In genomic region chr6:3377536-3378397, GRCh38 we compare ENCODE assay signal across 1 cellular context.
A peak's percentile ranks its signal among the peaks of the same experiment; 100 is the strongest.
TF ChIP-seq lines count a peak whose summit lies in the region.

No MANE protein-coding gene starts in this region.

TF ChIP-seq in HepG2, 621 proteins besides CTCF, POLR2A, EP300 and RAD21 (continued from another document and continues in another):
- TF ChIP-seq HNF4G (IDR thresholded peaks at IDR 0.05; ENCODE audit: borderline replicate concordance, low read depth, low read length) (peak; percentile 82), HNF4G (CRISPR knock-in tag; IDR thresholded peaks at IDR 0.05; ENCODE audit: borderline replicate concordance, low read depth) (peak; percentile 47; the same call in 1 of the 2 replicates), NFE2L2 (IDR thresholded peaks at IDR 0.05; ENCODE audit: low read length) (0 out of 2 replicates have a peak, but pooled peaks have one; percentile 33), ISX (CRISPR knock-in tag; conservative IDR thresholded peaks at IDR 0.05) (no peak), FOSL2 (CRISPR knock-in tag; IDR thresholded peaks at IDR 0.05) (no peak), NKX3-1 (CRISPR knock-in tag; IDR thresholded peaks at IDR 0.05) (no peak), FOXJ3 (CRISPR knock-in tag; IDR thresholded peaks at IDR 0.05; ENCODE audit: borderline replicate concordance) (no peak), SKIL (CRISPR knock-in tag; IDR thresholded peaks at IDR 0.05; ENCODE audit: borderline replicate concordance) (0 out of 2 replicates have a peak, but pooled peaks have one; percentile 31), ZMYM2 (CRISPR knock-in tag; IDR thresholded peaks at IDR 0.05) (no peak), CENPX (CRISPR knock-in tag; IDR thresholded peaks at IDR 0.05) (no peak), ATF7-NPFF (CRISPR knock-in tag; IDR thresholded peaks at IDR 0.05; ENCODE audit: low read depth) (no peak), REL (CRISPR knock-in tag; conservative IDR thresholded peaks at IDR 0.05) (no peak), AFF4 (CRISPR knock-in tag; IDR thresholded peaks at IDR 0.05) (0 out of 2 replicates have a peak, but pooled peaks have one; percentile 41), HMGXB3 (CRISPR knock-in tag; IDR thresholded peaks at IDR 0.05; ENCODE audit: borderline replicate concordance) (peak; percentile 64; the same call in 1 of the 2 replicates), ARHGAP35 (CRISPR knock-in tag; IDR thresholded peaks at IDR 0.05; ENCODE audit: borderline replicate concordance) (0 out of 2 replicates have a peak, but pooled peaks have one; percentile 20), ETV6 (CRISPR knock-in tag; conservative IDR thresholded peaks at IDR 0.05) (no peak), GLMP (CRISPR knock-in tag; IDR thresholded peaks at IDR 0.05; ENCODE audit: borderline replicate concordance) (no peak), HMG20B (CRISPR knock-in tag; conservative IDR thresholded peaks at IDR 0.05) (no peak), SRSF4 (IDR thresholded peaks at IDR 0.05; ENCODE audit: low read depth, low read length, poor library complexity, severe bottlenecking) (no peak), TAF1 (CRISPR knock-in tag; IDR thresholded peaks at IDR 0.05) (no peak), ESRRA (CRISPR knock-in tag; IDR thresholded peaks at IDR 0.05; ENCODE audit: low read depth) (peak; percentile 54; the same call in 1 of the 2 replicates), ZFYVE20 (CRISPR knock-in tag; IDR thresholded peaks at IDR 0.05; ENCODE audit: borderline replicate concordance, low read depth) (no peak), HOXA3 (CRISPR knock-in tag; IDR thresholded peaks at IDR 0.05) (peak; percentile 79; the same call in 1 of the 2 replicates), GMEB2 (CRISPR knock-in tag; IDR thresholded peaks at IDR 0.05; ENCODE audit: low read depth) (no peak), ARID3A (IDR thresholded peaks at IDR 0.05; ENCODE audit: low read depth, low read length) (no peak), ATF4 (CRISPR knock-in tag; IDR thresholded peaks at IDR 0.05) (no peak), FOSL1 (CRISPR knock-in tag; IDR thresholded peaks at IDR 0.05; ENCODE audit: borderline replicate concordance) (no peak), ISL2 (CRISPR knock-in tag; IDR thresholded peaks at IDR 0.05) (no peak), ARID5B (CRISPR knock-in tag; IDR thresholded peaks at IDR 0.05) (peak; percentile 69), ZNF382 (CRISPR knock-in tag; IDR thresholded peaks at IDR 0.05; ENCODE audit: borderline replicate concordance) (no peak), ZSCAN21 (CRISPR knock-in tag; IDR thresholded peaks at IDR 0.05; ENCODE audit: borderline replicate concordance) (peak; percentile 54; the same call in 1 of the 2 replicates), AGO1 (IDR thresholded peaks at IDR 0.05; ENCODE audit: low read depth, low read length, poor library complexity, severe bottlenecking) (no peak), CBX5 (CRISPR knock-in tag; IDR thresholded peaks at IDR 0.05; ENCODE audit: borderline replicate concordance) (no peak), RELA (CRISPR knock-in tag; IDR thresholded peaks at IDR 0.05) (no peak), ZNF292 (CRISPR knock-in tag; IDR thresholded peaks at IDR 0.05; ENCODE audit: borderline replicate concordance, low read depth) (0 out of 2 replicates have a peak, but pooled peaks have one; percentile 29), PHF5A (CRISPR knock-in tag; IDR thresholded peaks at IDR 0.05; ENCODE audit: low read depth, unreplicated experiment) (no peak), ZNF703 (CRISPR knock-in tag; IDR thresholded peaks at IDR 0.05; ENCODE audit: borderline replicate concordance) (no peak), NCOA1 (CRISPR knock-in tag; IDR thresholded peaks at IDR 0.05) (0 out of 2 replicates have a peak, but pooled peaks have one; percentile 49), NFE2L1 (CRISPR knock-in tag; IDR thresholded peaks at IDR 0.05; ENCODE audit: borderline replicate concordance) (no peak), CCAR2 (optimal IDR thresholded peaks at IDR 0.05; ENCODE audit: low read depth, low read length) (no peak), ZNF678 (CRISPR knock-in tag; IDR thresholded peaks at IDR 0.05) (0 out of 2 replicates have a peak, but pooled peaks have one; percentile 11)
